9 cellular contexts compared by ENCODE assay signal in genomic region chr20:52179331-52180166, GRCh38. TPM values are rescaled to one million over a fixed set of nuclear protein-coding genes. Genes with fewer than 3 reads are reported as not detected.
DNase-seq lines count a peak whose midpoint lies in the region; ATAC-seq and TF ChIP-seq lines count a peak whose summit lies in the region.
"Had no signal": no experiment of that assay in that cellular context is flagged by ENCODE, and none has a peak within 500 bp of the region (broad histone marks: within the 10 kb centered on the region; RNA-seq: fewer than 3 reads in every experiment).

No MANE protein-coding gene starts in this region.

- H3K9me3 ChIP-seq in prostate gland, result no peaks in the 10 kb centered on the region
- H3K9me3 ChIP-seq: neutrophil had no signal

- TF ChIP-seq CTCF in prostate gland (IDR thresholded peaks at IDR 0.05), result no peak
- no peak for TF ChIP-seq CTCF in osteocyte (IDR thresholded peaks at IDR 0.05)

- intact Hi-C loops in prostate gland (cut with DNase I), result no loop called here

- WGBS in prostate gland, result 61% methylated on average over 4 of the region's 4 CpGs

- no peak overlapping the region for H3K27ac Mint-ChIP-seq in osteocyte (ENCODE audit: unreplicated experiment)

- no peaks in the 10 kb centered on the region for H3K4me1 Mint-ChIP-seq in osteocyte (ENCODE audit: unreplicated experiment)

- no peak overlapping the region for H3K27ac ChIP-seq in prostate gland
- H3K27ac ChIP-seq: neutrophil had no signal

- no peaks in the 10 kb centered on the region for H3K9me3 Mint-ChIP-seq in osteocyte (ENCODE audit: unreplicated experiment)

- H3K27me3 ChIP-seq in prostate gland (replicated peaks; ENCODE audit: insufficient read depth), result no peaks in the 10 kb centered on the region
- H3K27me3 ChIP-seq: neutrophil had no signal

- H3K4me3 Mint-ChIP-seq in osteocyte (ENCODE audit: unreplicated experiment), result no peak overlapping the region

- H3K4me1 ChIP-seq in prostate gland (replicated peaks), result no peaks in the 10 kb centered on the region

- H3K36me3 Mint-ChIP-seq in osteocyte (ENCODE audit: unreplicated experiment), result peaks cover 25% of the 10 kb centered on the region

- H3K27me3 Mint-ChIP-seq in osteocyte (ENCODE audit: unreplicated experiment), result no peaks in the 10 kb centered on the region

- DNase-seq in prostate gland (ENCODE audit: low spot score) (no peak), NCI-H446 (lab: John Stamatoyannopoulos, UW) (no peak), NCI-H2081 treated with DMSO at 0.1 percent for 48 hours (lab: John Stamatoyannopoulos, UW) (no peak), osteocyte (ENCODE audit: extremely low spot score, unreplicated experiment) (no peak)

- H3K4me3 ChIP-seq in prostate gland, result no peak overlapping the region

- no peak for TF ChIP-seq POLR2A in prostate gland (IDR thresholded peaks at IDR 0.05)

- no peaks in the 10 kb centered on the region for H3K36me3 ChIP-seq in prostate gland
- H3K36me3 ChIP-seq: neutrophil had no signal

- ATAC-seq in GM18868 (IDR thresholded peaks at IDR 0.05; ENCODE audit: unreplicated experiment) (peak; percentile 89), GM21390 (IDR thresholded peaks at IDR 0.05; ENCODE audit: unreplicated experiment) (peak; percentile 90), HG03159 (IDR thresholded peaks at IDR 0.05; ENCODE audit: unreplicated experiment) (peak; percentile 86), esophagus mucosa (peak; percentile 18)

RNA-seq across cellular contexts. Expression of gene ZFP64, which starts 12.0 kb away (rescaled TPM):
- total RNA-seq in esophagus mucosa (12.9 TPM), prostate gland (10 to 100 TPM; 20.2 to 29.5 TPM), osteocyte (18.5 and 21.0 TPM in 2 replicates)

Comparison
In these comparisons a context has a peak if more than half of its experiments do, and no peak if none do; other contexts are left out.
1. ATAC-seq: peak in every context shown above with its lines; median percentile 90 in GM21390; 89 in GM18868; 86 in HG03159; 18 in esophagus mucosa.